Comparison of ENCODE assay signal across 23 cellular contexts in the genomic region with DNA sequence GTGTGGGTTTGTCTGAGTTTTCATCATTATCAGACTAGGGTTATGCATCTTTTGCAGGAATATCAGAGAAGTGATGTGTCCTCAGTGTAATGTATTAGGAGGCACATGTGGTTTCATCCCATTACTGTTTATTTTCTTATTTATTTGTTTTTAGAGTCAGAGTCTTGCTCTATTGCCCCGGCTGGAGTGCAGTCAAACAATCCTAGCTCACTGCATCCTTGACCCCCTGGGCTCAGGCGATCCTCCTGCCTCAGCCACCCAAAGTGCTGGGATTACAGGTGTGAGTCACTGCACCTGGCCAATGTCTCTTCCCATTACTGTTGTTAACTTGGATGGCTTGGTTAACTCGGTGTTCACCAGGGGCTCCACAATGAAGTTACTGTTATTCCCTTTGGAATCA.
"Had no signal": no experiment of that assay in that cellular context is flagged by ENCODE, and none has a peak within 500 bp of the region (broad histone marks: within the 10 kb centered on the region; RNA-seq: fewer than 3 reads in every experiment).

No MANE protein-coding gene starts in this region.

- H3K36me3 ChIP-seq: MG63 had no signal

- DNase-seq: Karpas-422; KG1; MG63; NCI-H1092; NCI-H1436; NCI-H187; NCI-H2029; NCI-H2081 treated with DMSO at 0.1 percent for 48 hours; NCI-H2171; NCI-H226; NCI-H446; NCI-H510A; NCI-H524 treated with DMSO at 0.1 percent for 48 hours; NCI-H69; NCI-H774; NK-92 treated with Interleukin-12 subunit alpha and Interleukin-12 subunit beta, amount 100 ng/mL, for 24 hours; PC-3; SHP77; SK-N-SH; SW 1271 had no signal

- H3K9me3 ChIP-seq: MG63, SK-N-SH had no signal

- H3K4me3 ChIP-seq: MG63 had no signal

- H3K9me2 ChIP-seq: SK-N-SH had no signal

- ATAC-seq: Panc1, PC-3 had no signal

- H3K27ac ChIP-seq: HL-60, RWPE1 had no signal

- H3K4me2 ChIP-seq: SK-N-SH had no signal

- H3K9ac ChIP-seq: SK-N-SH had no signal
